In genomic region chrX:101787934-101788333, GRCh38 we compare ENCODE assay signal across 20 cellular contexts.
A peak's percentile ranks its signal among the peaks of the same experiment; 100 is the strongest.
DNase-seq lines count a peak whose midpoint lies in the region; FAIRE-seq and TF ChIP-seq lines count a peak whose summit lies in the region.
"Had no signal": no experiment of that assay in that cellular context is flagged by ENCODE, and none has a peak within 500 bp of the region (broad histone marks: within the 10 kb centered on the region; RNA-seq: fewer than 3 reads in every experiment).

No MANE protein-coding gene starts in this region.

- no peak overlapping the region for H2AFZ ChIP-seq in PC-9
- H2AFZ ChIP-seq: GM23248 had no signal

- CTCF ChIA-PET in PC-9 (lab: Charles Lee): no interaction called here

- H3K36me3 ChIP-seq in PC-9 (ENCODE audit: low read depth): no peaks in the 10 kb centered on the region
- H3K36me3 ChIP-seq: BLaER1 treated with 17β-estradiol and CSF1 and Interleukin-3, amounts not matched to agents 10 nM and 100 nM had no signal

- in situ Hi-C loops in SK-MEL-5 (cut with HindIII; ENCODE audit: low pct_unique_long_range_greater_than_20kb, low sequenced_read_pairs): no loop called here

- no peak overlapping the region for H3K27ac Mint-ChIP-seq in chondrocyte (ENCODE audit: unreplicated experiment)
- H3K27ac Mint-ChIP-seq: B cell; CD8-positive, alpha-beta T cell; H9; IgD-negative memory B cell had no signal

- peak; percentile 81 for FAIRE-seq in islet of Langerhans (lab: Jason Lieb, UNC)
- FAIRE-seq: HepG2 had no signal

- TF ChIP-seq CTCF in chondrocyte (IDR thresholded peaks at IDR 0.05) (peak; percentile 16), PC-9 (conservative IDR thresholded peaks at IDR 0.05) (no peak)

- no peaks in the 10 kb centered on the region for H3F3A ChIP-seq in PC-9 (ENCODE audit: insufficient read depth, low read depth)

- no peaks in the 10 kb centered on the region for H3K27me3 Mint-ChIP-seq in chondrocyte (ENCODE audit: low read depth)

- H3K9me3 ChIP-seq in PC-9 (ENCODE audit: insufficient read depth, low read depth): no peaks in the 10 kb centered on the region
- H3K9me3 ChIP-seq: BLaER1 treated with 17β-estradiol and CSF1 and Interleukin-3, amounts not matched to agents 10 nM and 100 nM had no signal

- intact Hi-C loops in PC-9 (cut with micrococcal nuclease; ENCODE audit: unreplicated experiment): no loop called here

- H3K4me3 ChIP-seq in PC-9: no peak overlapping the region
- H3K4me3 ChIP-seq: BLaER1 treated with 17β-estradiol and CSF1 and Interleukin-3, amounts not matched to agents 10 nM and 100 nM; GM23248 had no signal

- H3K4me1 Mint-ChIP-seq in chondrocyte (ENCODE audit: low read depth): no peaks in the 10 kb centered on the region
- H3K4me1 Mint-ChIP-seq: B cell, H9, IgD-negative memory B cell had no signal

- no peaks in the 10 kb centered on the region for H3K79me2 ChIP-seq in PC-9 (ENCODE audit: low read depth)

- no peaks in the 10 kb centered on the region for H3K36me3 Mint-ChIP-seq in chondrocyte (ENCODE audit: low read depth)
- H3K36me3 Mint-ChIP-seq: CD8-positive, alpha-beta T cell; IgD-negative memory B cell had no signal

- BruUV-seq in PC-9 (replicated peaks; lab: Mats Ljungman, UMichigan): no TSS peak

- POLR2A ChIA-PET in PC-9 (lab: Charles Lee; ENCODE audit: unreplicated experiment): no interaction called here

- no peaks in the 10 kb centered on the region for H3K4me1 ChIP-seq in PC-9 (replicated peaks; ENCODE audit: insufficient read depth)
- H3K4me1 ChIP-seq: BLaER1 treated with 17β-estradiol and CSF1 and Interleukin-3, amounts not matched to agents 10 nM and 100 nM had no signal

- no peak overlapping the region for H3K4me3 Mint-ChIP-seq in chondrocyte (ENCODE audit: unreplicated experiment)
- H3K4me3 Mint-ChIP-seq: B cell; CD8-positive, alpha-beta T cell; H9; IgD-negative memory B cell had no signal

- DNase-seq in DMS53 (lab: John Stamatoyannopoulos, UW): peak; percentile 4
- DNase-seq in DMS53 treated with DMSO at 0.1 percent for 48 hours (lab: John Stamatoyannopoulos, UW; ENCODE audit: unreplicated experiment): no peak
- peak; percentile 26 for DNase-seq in SK-MEL-5 (ENCODE audit: low read depth, low spot score)
- no peak for DNase-seq in chondrocyte (ENCODE audit: low spot score)
- no peak for DNase-seq in PC-9
- DNase-seq in GOT3 (lab: John Stamatoyannopoulos, UW): no peak
- no peak for DNase-seq in HCEC 1CT
- DNase-seq: 8988T; Calu3; CD8-positive, alpha-beta T cell; DMS79 treated with DMSO at 0.1 percent for 48 hours; GF-D8; GM23248; H9; KBM-7 had no signal

- H3K27ac ChIP-seq in PC-9: no peak overlapping the region
- H3K27ac ChIP-seq: BLaER1 treated with 17β-estradiol and CSF1 and Interleukin-3, amounts not matched to agents 10 nM and 100 nM; GM23248 had no signal

- H3K9me3 Mint-ChIP-seq in chondrocyte (ENCODE audit: low read depth): no peaks in the 10 kb centered on the region
- H3K9me3 Mint-ChIP-seq: CD8-positive, alpha-beta T cell had no signal

- no peaks in the 10 kb centered on the region for H3K9me2 ChIP-seq in PC-9 (ENCODE audit: insufficient read depth)

- no peaks in the 10 kb centered on the region for H4K20me1 ChIP-seq in PC-9 (ENCODE audit: insufficient read depth)
- H4K20me1 ChIP-seq: BLaER1 treated with 17β-estradiol and CSF1 and Interleukin-3, amounts not matched to agents 10 nM and 100 nM had no signal

- no peak overlapping the region for H3K4me2 ChIP-seq in PC-9
- H3K4me2 ChIP-seq: BLaER1 treated with 17β-estradiol and CSF1 and Interleukin-3, amounts not matched to agents 10 nM and 100 nM had no signal

- H3K27me3 ChIP-seq in PC-9 (ENCODE audit: insufficient read depth, low read depth): no peaks in the 10 kb centered on the region
- H3K27me3 ChIP-seq: BLaER1 treated with 17β-estradiol and CSF1 and Interleukin-3, amounts not matched to agents 10 nM and 100 nM had no signal

Comparison
In these comparisons a context has a peak if more than half of its experiments do, and no peak if none do; other contexts are left out.
1. DNase-seq: peak in DMS53 (single experiment) and SK-MEL-5 (single experiment); none in DMS53 treated with DMSO at 0.1 percent for 48 hours (single experiment), chondrocyte (single experiment), PC-9 (0 of 2), GOT3 (single experiment) and HCEC 1CT (single experiment).